17 cellular contexts compared by ENCODE assay signal in genomic region chr2:44931177-44931795, GRCh38. TPM values are rescaled to one million over a fixed set of nuclear protein-coding genes. Genes with fewer than 3 reads are reported as not detected.
DNase-seq lines count a peak whose midpoint lies in the region; ATAC-seq, FAIRE-seq and TF ChIP-seq lines count a peak whose summit lies in the region.
"Had no signal": no experiment of that assay in that cellular context is flagged by ENCODE, and none has a peak within 500 bp of the region (broad histone marks: within the 10 kb centered on the region; RNA-seq: fewer than 3 reads in every experiment).

No MANE protein-coding gene starts in this region.

- DNase-seq in cardiac septum (ENCODE audit: low spot score) (peak; percentile 60), left ventricle myocardium inferior (no peak), H1 (ENCODE audit: low read depth in 1 of 2, low spot score in 2 of 2) (no peak), neuronal stem cell (ENCODE audit: low spot score) (no peak), NCI-H1105 (lab: John Stamatoyannopoulos, UW) (no peak)
- no peak for DNase-seq in stimulated activated effector memory CD8-positive, alpha-beta T cell treated with anti-CD3 and anti-CD28 coated beads, Interleukin-12 subunit alpha, Interleukin-12 subunit beta, amount 100 ng/mL, for 72 hours (ENCODE audit: low spot score in 2 of 2)
- DNase-seq: Karpas-422, MM.1S, NCI-H1105 treated with DMSO at 0.1 percent for 48 hours, NCI-H187, NCI-H446 treated with DMSO at 0.1 percent for 48 hours, NCI-H748 treated with DMSO at 0.1 percent for 48 hours, PC-9 had no signal

- peaks cover 24% of the 10 kb centered on the region; the same call in 1 of the 2 replicates for H3K23me2 ChIP-seq in H1 (ENCODE audit: low read depth, low read length)

- TF ChIP-seq CTCF in left ventricle myocardium inferior (IDR thresholded peaks at IDR 0.05; ENCODE audit: borderline replicate concordance), result no peak
- no peak for TF ChIP-seq CTCF in H1 (IDR thresholded peaks at IDR 0.05; ENCODE audit: control extremely low read depth in 1 of 3, insufficient read depth in 1 of 3, low read depth in 1 of 3, low read length in 3 of 3)

- H3K4me2 ChIP-seq in H1 (ENCODE audit: insufficient read depth in 1 of 2, low read depth in 2 of 2, low read length in 2 of 2), result peak overlapping the region; percentile 18 to 78; a peak in 2 of 4 replicates
- peak overlapping the region; percentile 43 for H3K4me2 ChIP-seq in neuronal stem cell (ENCODE audit: insufficient read depth, low read length, poor library complexity, severe bottlenecking)
- H3K4me2 ChIP-seq: A549, PC-9 had no signal

- H3K36me3 ChIP-seq in left ventricle myocardium inferior, result no peaks in the 10 kb centered on the region
- H3K36me3 ChIP-seq in H1 (ENCODE audit: control insufficient read depth in 2 of 4, insufficient read depth in 4 of 4, low read length in 3 of 4), result no peaks in the 10 kb centered on the region; a peak in 1 of 8 replicates
- no peaks in the 10 kb centered on the region for H3K36me3 ChIP-seq in neuronal stem cell (replicated peaks in 1 of 2; ENCODE audit: control insufficient read depth in 2 of 2, insufficient read depth in 2 of 2, low read length in 2 of 2)

- no peak overlapping the region for H3K9ac ChIP-seq in H1 (replicated peaks in 1 of 4; ENCODE audit: extremely low read depth in 1 of 4, low read depth in 3 of 4, low read length in 3 of 4)
- no peak overlapping the region for H3K9ac ChIP-seq in neuronal stem cell (ENCODE audit: low read depth, low read length, poor library complexity)
- H3K9ac ChIP-seq: GM23248 had no signal

- no peaks in the 10 kb centered on the region for H3K79me2 ChIP-seq in H1 (ENCODE audit: control insufficient read depth in 1 of 2, insufficient read depth in 2 of 2, low read length in 2 of 2)

- H3K14ac ChIP-seq in H1 (ENCODE audit: insufficient read length) (no peak overlapping the region), neuronal stem cell (ENCODE audit: low read length) (no peak overlapping the region)

- H4K91ac ChIP-seq in H1 (replicated peaks; ENCODE audit: insufficient read length, low read length), result no peak overlapping the region
- H4K91ac ChIP-seq in neuronal stem cell (ENCODE audit: low read depth, low read length, poor library complexity), result no peak overlapping the region

- intact Hi-C loops in cardiac septum (cut with DNase I) (no loop called here), left ventricle myocardium inferior (cut with micrococcal nuclease) (no loop called here)

- H2AK5ac ChIP-seq in H1 (ENCODE audit: low read depth, low read length) (no peak overlapping the region), neuronal stem cell (ENCODE audit: low read depth, low read length) (no peak overlapping the region)

- H3K23ac ChIP-seq in H1 (ENCODE audit: insufficient read length) (no peak overlapping the region), neuronal stem cell (ENCODE audit: low read depth, low read length, poor library complexity) (no peak overlapping the region)

- H4K8ac ChIP-seq in H1 (ENCODE audit: extremely low read depth, insufficient read depth, low read length), result no peak overlapping the region
- H4K8ac ChIP-seq in neuronal stem cell (ENCODE audit: low read depth, low read length), result no peak overlapping the region

- H3K4me3 Mint-ChIP-seq in stimulated activated effector memory CD8-positive, alpha-beta T cell treated with anti-CD3 and anti-CD28 coated beads, Interleukin-12 subunit alpha, Interleukin-12 subunit beta, amount 100 ng/mL, for 72 hours, result no peak overlapping the region

- peaks cover 54% of the 10 kb centered on the region for H3K4me1 ChIP-seq in left ventricle myocardium inferior
- H3K4me1 ChIP-seq in H1 (replicated peaks in 1 of 4; ENCODE audit: control insufficient read depth in 3 of 4, insufficient read depth in 4 of 4, low read length in 3 of 4), result peaks cover 15 to 49% (median 28%) of the 10 kb centered on the region in 4 experiments
- peaks cover 21 to 22% of the 10 kb centered on the region in 2 donors for H3K4me1 ChIP-seq in neuronal stem cell (ENCODE audit: control insufficient read depth in 2 of 2, insufficient read depth in 1 of 2, low read depth in 1 of 2, low read length in 2 of 2)
- H3K4me1 ChIP-seq: A549 had no signal

- FAIRE-seq in H1 (lab: Jason Lieb, UNC), result no peak
- FAIRE-seq: A549 had no signal

- no peak overlapping the region for H4K5ac ChIP-seq in H1 (ENCODE audit: insufficient read length, low read depth, low read length)

- H3K27me3 ChIP-seq in left ventricle myocardium inferior (ENCODE audit: low read depth) (peaks cover 100% of the 10 kb centered on the region), H1 (replicated peaks in 1 of 4; ENCODE audit: control insufficient read depth in 3 of 4, extremely low read depth in 1 of 4, insufficient read depth in 3 of 4, low read length in 3 of 4) (peaks cover 78 to 98% (median 91%) of the 10 kb centered on the region in 4 experiments; a peak in 6 of 7 replicates), neuronal stem cell (ENCODE audit: control insufficient read depth in 3 of 3, insufficient read depth in 3 of 3, low read depth in 1 of 3, low read length in 3 of 3) (peaks cover 0 to 100% (median 0%) of the 10 kb centered on the region in 3 experiments)

- POLR2A ChIA-PET in H1 (lab: Charles Lee; ENCODE audit: partially characterized antibody), result interaction anchor here (0.8 to 2.0 kb wide), 4 partner anchors 9 to 21 kb away, joined by 3 to 6 read pairs (median 4); no protein-coding TSS in a partner anchor

- H3K4me3 ChIP-seq in left ventricle myocardium inferior, result no peak overlapping the region
- H3K4me3 ChIP-seq in H1 (ENCODE audit: extremely low read depth in 1 of 4, insufficient read depth in 2 of 4, low read depth in 3 of 4, low read length in 4 of 4), result peak overlapping the region in 2 of 4 experiments; percentile 3; a peak in 3 of 8 replicates
- H3K4me3 ChIP-seq in neuronal stem cell (ENCODE audit: low read length in 2 of 2), result no peak overlapping the region
- H3K4me3 ChIP-seq: A549, GM23248, PC-9 had no signal

- ATAC-seq in stimulated activated effector memory CD8-positive, alpha-beta T cell treated with anti-CD3 and anti-CD28 coated beads, Interleukin-12 subunit alpha, Interleukin-12 subunit beta, amount 100 ng/mL, for 72 hours, result no peak
- no peak for ATAC-seq in HG03460 (IDR thresholded peaks at IDR 0.05; ENCODE audit: unreplicated experiment)
- ATAC-seq: A549 had no signal

- no peaks in the 10 kb centered on the region for H3K36me3 Mint-ChIP-seq in stimulated activated effector memory CD8-positive, alpha-beta T cell treated with anti-CD3 and anti-CD28 coated beads, Interleukin-12 subunit alpha, Interleukin-12 subunit beta, amount 100 ng/mL, for 72 hours
- H3K36me3 Mint-ChIP-seq: CD14-positive monocyte had no signal

- no peak for TF ChIP-seq RAD21 in H1 (IDR thresholded peaks at IDR 0.05 in 1 of 2, conservative IDR thresholded peaks at IDR 0.05 in 1 of 2; ENCODE audit: low read depth in 2 of 2, low read length in 2 of 2)

- CTCF ChIA-PET in H1 (lab: Charles Lee; ENCODE audit: partially characterized antibody), result interaction anchor here (0.8 to 2.0 kb wide), 5 partner anchors 11 to 177 kb away, joined by 3 to 6 read pairs (median 4); no protein-coding TSS in a partner anchor

- H3K9me3 Mint-ChIP-seq in stimulated activated effector memory CD8-positive, alpha-beta T cell treated with anti-CD3 and anti-CD28 coated beads, Interleukin-12 subunit alpha, Interleukin-12 subunit beta, amount 100 ng/mL, for 72 hours, result no peaks in the 10 kb centered on the region

- H3K4me1 Mint-ChIP-seq in stimulated activated effector memory CD8-positive, alpha-beta T cell treated with anti-CD3 and anti-CD28 coated beads, Interleukin-12 subunit alpha, Interleukin-12 subunit beta, amount 100 ng/mL, for 72 hours, result peaks cover 7% of the 10 kb centered on the region

- H2BK20ac ChIP-seq in H1 (ENCODE audit: low read length), result peak overlapping the region; percentile 15; the same call in 1 of the 2 replicates

- H2AFZ ChIP-seq in H1 (ENCODE audit: low read length), result no peak overlapping the region
- no peak overlapping the region for H2AFZ ChIP-seq in neuronal stem cell (ENCODE audit: low read length)
- H2AFZ ChIP-seq: GM23248, PC-9 had no signal

- no peaks in the 10 kb centered on the region for H3K9me3 ChIP-seq in left ventricle myocardium inferior (replicated peaks)
- H3K9me3 ChIP-seq in H1 (ENCODE audit: insufficient read depth in 2 of 2, low read depth in 1 of 2, low read length in 1 of 2), result no peaks in the 10 kb centered on the region; a peak in 1 of 4 replicates
- H3K9me3 ChIP-seq in neuronal stem cell (replicated peaks in 1 of 2; ENCODE audit: control insufficient read depth in 2 of 2, insufficient read depth in 1 of 2, low read depth in 1 of 2, low read length in 2 of 2), result peaks cover 0 to 9% of the 10 kb centered on the region in 2 donors
- H3K9me3 ChIP-seq: A549 had no signal

- H2BK5ac ChIP-seq in H1 (ENCODE audit: low read depth, low read length) (no peak overlapping the region), neuronal stem cell (ENCODE audit: low read length) (no peak overlapping the region)

- H3K4ac ChIP-seq in H1 (replicated peaks; ENCODE audit: insufficient read length, low read depth, low read length) (no peak overlapping the region), neuronal stem cell (ENCODE audit: low read length) (no peak overlapping the region)

- TF ChIP-seq POLR2A in H1 (IDR thresholded peaks at IDR 0.05; ENCODE audit: control extremely low read depth in 1 of 2, low read depth in 2 of 2, low read length in 2 of 2), result no peak

- no peak for TF ChIP-seq EP300 in H1 (IDR thresholded peaks at IDR 0.05; ENCODE audit: borderline replicate concordance in 1 of 2, low read depth in 2 of 2, low read length in 2 of 2)

- WGBS in H1 (ENCODE audit: extremely low coverage in 1 of 2, insufficient coverage in 1 of 2, insufficient read length in 1 of 2, insufficient replicate concordance in 2 of 2, low coverage in 1 of 2, low lambda C conversion rate in 2 of 2, missing lambda C conversion rate in 1 of 2), 2 experiments, result 5% methylated on average over 9 of the region's 10 CpGs; no CpG with 5 or more reads in 1 of the 2 experiments
- WGBS in neuronal stem cell (ENCODE audit: extremely low coverage in 2 of 2, insufficient read length in 2 of 2, insufficient replicate concordance in 1 of 2), 2 donors, result no CpG with 5 or more reads among the region's 10 CpGs

- H3K18ac ChIP-seq in H1 (ENCODE audit: extremely low read depth, low read length) (no peak overlapping the region), neuronal stem cell (ENCODE audit: low read length) (peak overlapping the region; percentile 59)

- no peak overlapping the region for H3K56ac ChIP-seq in H1 (replicated peaks; ENCODE audit: insufficient read length, low read depth, low read length)

- H2BK12ac ChIP-seq in H1 (ENCODE audit: low read depth, low read length), result peak overlapping the region; percentile 19; the same call in 1 of the 2 replicates
- no peak overlapping the region for H2BK12ac ChIP-seq in neuronal stem cell (ENCODE audit: low read length)

- no peak overlapping the region for H2BK120ac ChIP-seq in H1 (replicated peaks; ENCODE audit: low read depth, low read length)
- H2BK120ac ChIP-seq in neuronal stem cell (ENCODE audit: low read depth, low read length), result no peak overlapping the region

- no peak overlapping the region for H2BK15ac ChIP-seq in H1 (ENCODE audit: low read length)
- no peak overlapping the region for H2BK15ac ChIP-seq in neuronal stem cell (ENCODE audit: low read length)

- H3K27ac ChIP-seq in left ventricle myocardium inferior (replicated peaks), result no peak overlapping the region
- H3K27ac ChIP-seq in H1 (ENCODE audit: low read depth, low read length), result no peak overlapping the region
- H3K27ac ChIP-seq in neuronal stem cell (replicated peaks; ENCODE audit: low read length), result peak overlapping the region; percentile 15
- H3K27ac ChIP-seq: A549, GM23248, PC-9 had no signal

- H3K27ac Mint-ChIP-seq in stimulated activated effector memory CD8-positive, alpha-beta T cell treated with anti-CD3 and anti-CD28 coated beads, Interleukin-12 subunit alpha, Interleukin-12 subunit beta, amount 100 ng/mL, for 72 hours, result no peak overlapping the region
- H3K27ac Mint-ChIP-seq: CD14-positive monocyte had no signal

- H3K79me1 ChIP-seq in H1 (ENCODE audit: low read depth, low read length) (no peaks in the 10 kb centered on the region), neuronal stem cell (ENCODE audit: low read depth, low read length) (peaks cover 13% of the 10 kb centered on the region)

- H4K20me1 ChIP-seq in H1 (replicated peaks in 1 of 2; ENCODE audit: control insufficient read depth in 1 of 2, insufficient read depth in 2 of 2, low read length in 2 of 2), result peaks cover 2 to 4% of the 10 kb centered on the region in 2 experiments

RNA-seq across cellular contexts. Expression of gene SIX3, which starts 10.2 kb away (rescaled TPM):
- total RNA-seq in cardiac septum (not detected), left ventricle myocardium inferior (not detected)
- 0.19 and 0.21 TPM in 2 replicates for total RNA-seq in H1 (2021; fragmentation: NEBNext Ultra II Directional; extraction: Animal tissue kit (Norgen Biotek cat#: 25700))
- polyA plus RNA-seq in H1 (2011; rRNA removed), result 0.02 and 0.52 TPM in 2 replicates
- 0.31 TPM for polyA plus RNA-seq in H1 (2011; cell fraction: cytosol; rRNA removed)
- polyA plus RNA-seq in H1 (2011; cell fraction: nucleus; rRNA removed), result 0.41 TPM
- polyA plus RNA-seq in H1 (2012, experiment 1 of 2), result 0.10 to 0.13 TPM (median 0.13 TPM) in 3 of 4 replicates, not detected in the other
- polyA plus RNA-seq in H1 (2012, experiment 2 of 2), result 0.09 TPM
- polyA plus RNA-seq in H1 (2013, experiment 1 of 2), result 0.10 TPM
- 0.07 TPM for polyA plus RNA-seq in H1 (2013, experiment 2 of 2)
- polyA minus RNA-seq in H1 (2011; rRNA and poly(A)+ RNA removed), result 0.09 TPM in 1 of 2 replicates, not detected in the other
- not detected for polyA minus RNA-seq in H1 (2011; cell fraction: cytosol; rRNA and poly(A)+ RNA removed)
- polyA minus RNA-seq in H1 (2011; cell fraction: nucleus; rRNA and poly(A)+ RNA removed), result 0.50 TPM
- 171 TPM for polyA plus RNA-seq in neuronal stem cell (2013, experiment 1 of 2)
- polyA plus RNA-seq in neuronal stem cell (2013, experiment 2 of 2), result 176 TPM
- total RNA-seq: GM23248 had no signal
- polyA plus RNA-seq: CD14-positive monocyte, GM23248 had no signal
